8 cellular contexts compared by ENCODE assay signal in genomic region chr1:170326221-170326620, GRCh38.
"Had no signal": no experiment of that assay in that cellular context is flagged by ENCODE, and none has a peak within 500 bp of the region (broad histone marks: within the 10 kb centered on the region; RNA-seq: fewer than 3 reads in every experiment).

No MANE protein-coding gene starts in this region.

- ATAC-seq: HCT116, K562 had no signal

- H3K27ac ChIP-seq: GM23248 had no signal

- H3K9me3 ChIP-seq: HAP-1 had no signal

- H3K36me3 ChIP-seq: HAP-1 had no signal

- H3K4me3 ChIP-seq: GM23248, HAP-1, K562 had no signal

- DNase-seq: GM23248, GOT3, H7, IMR-90, KG1 had no signal

- H3K9ac ChIP-seq: GM23248 had no signal

- H2AFZ ChIP-seq: GM23248 had no signal
